Comparison of ENCODE assay signal across 27 cellular contexts in the genomic region with DNA sequence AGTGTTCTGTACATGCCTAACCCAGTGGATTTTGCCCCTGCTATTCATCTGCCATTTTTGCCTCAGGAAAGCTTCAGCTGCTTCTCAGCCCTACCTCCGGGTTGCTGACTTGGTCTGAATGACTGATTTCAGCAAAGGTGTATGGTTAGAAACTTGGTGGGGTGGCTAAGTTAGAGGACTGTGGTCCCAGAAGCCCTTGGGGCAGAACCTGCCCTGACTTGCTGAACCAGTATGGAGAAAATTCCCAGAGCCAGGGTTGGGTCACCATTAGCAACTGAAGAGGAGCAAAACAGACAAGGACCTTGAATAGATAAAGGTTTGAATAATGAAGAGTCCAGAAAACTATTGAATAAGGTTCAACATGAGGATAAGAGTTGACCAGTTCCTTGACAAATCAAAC. TPM values are rescaled to one million over a fixed set of nuclear protein-coding genes. Genes with fewer than 3 reads are reported as not detected.
A peak's percentile ranks its signal among the peaks of the same experiment; 100 is the strongest.
DNase-seq lines count a peak whose midpoint lies in the region; ATAC-seq, FAIRE-seq and TF ChIP-seq lines count a peak whose summit lies in the region.
"Had no signal": no experiment of that assay in that cellular context is flagged by ENCODE, and none has a peak within 500 bp of the region (broad histone marks: within the 10 kb centered on the region; RNA-seq: fewer than 3 reads in every experiment).

No MANE protein-coding gene starts in this region.

- no peaks in the 10 kb centered on the region for H3K27me3 ChIP-seq in foreskin keratinocyte
- no peaks in the 10 kb centered on the region for H3K27me3 ChIP-seq in body of pancreas
- peaks cover 0 to 2% of the 10 kb centered on the region in 2 donors for H3K27me3 ChIP-seq in small intestine (ENCODE audit: control insufficient read depth in 2 of 2, insufficient read depth in 2 of 2, low read length in 2 of 2)
- H3K27me3 ChIP-seq: SJCRH30 had no signal

- no peaks in the 10 kb centered on the region for H3K9me3 ChIP-seq in body of pancreas
- H3K9me3 ChIP-seq in small intestine (ENCODE audit: control insufficient read depth, low read depth), result no peaks in the 10 kb centered on the region
- H3K9me3 ChIP-seq: Caco-2, SJCRH30 had no signal

- DNase-seq in DMS53 (lab: John Stamatoyannopoulos, UW) (peak; percentile 5), DMS53 treated with DMSO at 0.1 percent for 48 hours (lab: John Stamatoyannopoulos, UW; ENCODE audit: unreplicated experiment) (no peak), foreskin keratinocyte (peak; percentile 14 to 53), left colon (no peak), body of pancreas (no peak), small intestine (no peak)
- DNase-seq: CD8-positive, alpha-beta T cell; DMS 273 treated with DMSO at 0.1 percent for 48 hours; DND-41; NCI-H1092; NCI-H1417 treated with DMSO at 0.1 percent for 48 hours; NCI-H1694 treated with DMSO at 0.1 percent for 48 hours; NCI-H2081 treated with DMSO at 0.1 percent for 48 hours; NCI-H2171; NCI-H345; NCI-H510A treated with DMSO at 0.1 percent for 48 hours; NCI-H82; NK-92 treated with Interleukin-12 subunit alpha and Interleukin-12 subunit beta, amount 100 ng/mL, for 24 hours; PC-3; SJCRH30 had no signal

- H3K4me1 Mint-ChIP-seq in nephron, result peaks cover 31% of the 10 kb centered on the region
- H3K4me1 Mint-ChIP-seq: B cell had no signal

- peak; percentile 62 for ATAC-seq in foreskin keratinocyte
- no peak for ATAC-seq in left colon
- no peak for ATAC-seq in body of pancreas
- ATAC-seq: CD8-positive, alpha-beta T cell; PC-3; Right ventricle myocardium inferior had no signal

- H3K4me1 ChIP-seq in foreskin keratinocyte (peaks cover 5% of the 10 kb centered on the region), body of pancreas (peaks cover 1% of the 10 kb centered on the region), small intestine (ENCODE audit: control insufficient read depth in 2 of 2, insufficient read depth in 1 of 2, low read depth in 1 of 2, low read length in 1 of 2) (no peaks in the 10 kb centered on the region)

- H3K27ac Mint-ChIP-seq in nephron, result peak overlapping the region in 2 of 3 experiments; percentile 32 to 67
- H3K27ac Mint-ChIP-seq: B cell; CD8-positive, alpha-beta T cell had no signal

- peaks cover 8% of the 10 kb centered on the region for H3K27me3 Mint-ChIP-seq in nephron (ENCODE audit: low read depth)

- peak overlapping the region in 1 of 3 experiments; percentile 2 for H3K4me3 Mint-ChIP-seq in nephron
- H3K4me3 Mint-ChIP-seq: B cell; CD8-positive, alpha-beta T cell had no signal

- H3K36me3 ChIP-seq in body of pancreas (replicated peaks in 1 of 2; ENCODE audit: insufficient read depth in 1 of 2, low read depth in 2 of 2), result no peaks in the 10 kb centered on the region
- H3K36me3 ChIP-seq in small intestine (ENCODE audit: control insufficient read depth in 2 of 2, insufficient read depth in 2 of 2, low read length in 2 of 2), result no peaks in the 10 kb centered on the region
- H3K36me3 ChIP-seq: SJCRH30 had no signal

- no peaks in the 10 kb centered on the region for H3K9me3 Mint-ChIP-seq in nephron
- H3K9me3 Mint-ChIP-seq: CD8-positive, alpha-beta T cell had no signal

- 69 to 80% methylated on average over 1 of the region's 1 CpG for WGBS in body of pancreas, 2 donors
- 70 to 85% (median 84%) methylated on average over 1 of the region's 1 CpG for WGBS in small intestine, 3 donors

- no peak for TF ChIP-seq CTCF in foreskin keratinocyte (conservative IDR thresholded peaks at IDR 0.05)
- no peak for TF ChIP-seq CTCF in nephron (IDR thresholded peaks at IDR 0.05; ENCODE audit: unreplicated experiment in 3 of 3)
- no peak for TF ChIP-seq CTCF in body of pancreas (IDR thresholded peaks at IDR 0.05)

- intact Hi-C loops in left colon (cut with DNase I, micrococcal nuclease) (no loop called here), body of pancreas (cut with DNase I) (no loop called here)

- H3K36me3 Mint-ChIP-seq in nephron (ENCODE audit: low read depth), result no peaks in the 10 kb centered on the region
- H3K36me3 Mint-ChIP-seq: CD8-positive, alpha-beta T cell had no signal

- no peak for TF ChIP-seq POLR2A in body of pancreas (IDR thresholded peaks at IDR 0.05)

- H3K27ac ChIP-seq in foreskin keratinocyte, result no peak overlapping the region
- H3K27ac ChIP-seq in body of pancreas, result no peak overlapping the region
- H3K27ac ChIP-seq in small intestine (ENCODE audit: low read depth in 1 of 2, low read length in 1 of 2), result no peak overlapping the region
- H3K27ac ChIP-seq: 22Rv1, C4-2B, SJCRH30 had no signal

- no peak overlapping the region for H3K4me3 ChIP-seq in body of pancreas
- no peak overlapping the region for H3K4me3 ChIP-seq in small intestine (ENCODE audit: low read depth in 1 of 2, low read length in 2 of 2)
- H3K4me3 ChIP-seq: SJCRH30 had no signal

- FAIRE-seq in small intestine (lab: Jason Lieb, UNC), result no peak
- FAIRE-seq: GM19239 had no signal

RNA-seq across cellular contexts. Expression of a gene that starts 6.1 kb away (rescaled TPM):
- total RNA-seq in foreskin keratinocyte, result 14.8 and 23.6 TPM in 2 replicates
- 7.2 and 12.6 TPM in 2 replicates for polyA plus RNA-seq in foreskin keratinocyte
- 10 to 100 TPM in 1 of 2 donors, 1 to 10 TPM in 1; 8.4 to 27.2 TPM for total RNA-seq in left colon
- 10 to 100 TPM; 46.2 to 64.3 TPM for total RNA-seq in body of pancreas
- polyA plus RNA-seq in small intestine, result 10 to 100 TPM in 2 of 3 donors, 1 to 10 TPM in 1; 2.0 to 18.2 (median 11.9) TPM

Comparison
In these comparisons a context has a peak if more than half of its experiments do, and no peak if none do; other contexts are left out.
1. DNase-seq: peak in DMS53 (single experiment) and foreskin keratinocyte (2 of 2); none in DMS53 treated with DMSO at 0.1 percent for 48 hours (single experiment), left colon (0 of 2), body of pancreas (0 of 4) and small intestine (single experiment).